In genomic region chr6:116313377-116313776, GRCh38 we compare ENCODE assay signal across 1 cellular context.
TF ChIP-seq lines count a peak whose summit lies in the region.

No MANE protein-coding gene starts in this region.

TF ChIP-seq in K562, 482 proteins besides CTCF, POLR2A, EP300 and RAD21:
- TF ChIP-seq ZBTB7A (IDR thresholded peaks at IDR 0.05; ENCODE audit: borderline replicate concordance, control insufficient read depth, low read depth, low read length) (no peak), ZNF175 (CRISPR knock-in tag; IDR thresholded peaks at IDR 0.05; ENCODE audit: low read depth) (no peak), TFE3 (CRISPR knock-in tag; IDR thresholded peaks at IDR 0.05) (peak; percentile 53; the same call in 1 of the 2 replicates), RHOXF2B (CRISPR knock-in tag; conservative IDR thresholded peaks at IDR 0.05) (no peak), DLX4 (CRISPR knock-in tag; IDR thresholded peaks at IDR 0.05) (no peak)
